In the genomic region with DNA sequence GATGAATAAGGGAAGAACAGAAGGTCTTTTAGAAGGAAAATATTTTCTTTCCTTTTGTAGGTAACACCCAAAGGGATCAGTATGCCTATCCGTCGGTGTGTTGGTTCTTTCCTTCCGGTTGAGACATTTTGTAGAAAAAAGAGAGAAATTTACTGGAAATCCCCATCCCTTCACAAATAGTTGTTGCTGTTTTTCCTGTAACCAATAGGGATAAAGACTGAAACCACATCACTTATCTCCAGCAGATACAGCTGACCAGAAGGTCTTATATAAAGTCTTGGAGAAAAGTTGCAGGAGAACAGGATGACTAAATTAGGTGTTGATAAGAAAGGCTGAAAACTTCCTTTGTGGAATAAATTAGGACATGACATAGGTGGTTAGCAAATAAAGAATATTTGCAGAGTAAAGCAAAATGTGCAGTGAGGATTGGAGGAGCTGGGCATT, we compare ENCODE assay signal across 11 cellular contexts. TPM values are rescaled to one million over a fixed set of nuclear protein-coding genes. Genes with fewer than 3 reads are reported as not detected.
DNase-seq lines count a peak whose midpoint lies in the region; ATAC-seq and TF ChIP-seq lines count a peak whose summit lies in the region.
"Had no signal": no experiment of that assay in that cellular context is flagged by ENCODE, and none has a peak within 500 bp of the region (broad histone marks: within the 10 kb centered on the region; RNA-seq: fewer than 3 reads in every experiment).

No MANE protein-coding gene starts in this region.

- TF ChIP-seq POLR2A in suprapubic skin (IDR thresholded peaks at IDR 0.05) = no peak

- H3K36me3 ChIP-seq in suprapubic skin = no peaks in the 10 kb centered on the region

- H3K27me3 Mint-ChIP-seq in activated CD4-positive, alpha-beta memory T cell treated with anti-CD3 and anti-CD28 coated beads, Interleukin-2, amount 10 ng/mL, durations not matched to agents 7 days and 5 days = no peaks in the 10 kb centered on the region
- H3K27me3 Mint-ChIP-seq in activated CD4-positive, alpha-beta memory T cell treated with anti-CD3 and anti-CD28 coated beads for 36 hours = no peaks in the 10 kb centered on the region
- H3K27me3 Mint-ChIP-seq in T-helper 1 cell treated with Interleukin-12 subunit alpha and Interleukin-12 subunit beta and Interleukin-4 antibody, amounts not matched to agents 30 μg/mL and 1 μg/mL, for 36 hours (ENCODE audit: low read depth) = no peaks in the 10 kb centered on the region
- peaks cover 0 to 3% (median 0%) of the 10 kb centered on the region in 3 donors for H3K27me3 Mint-ChIP-seq in immature natural killer cell (ENCODE audit: low read depth in 3 of 3)

- no peak for TF ChIP-seq EP300 in suprapubic skin (IDR thresholded peaks at IDR 0.05)

- CTCF ChIA-PET in activated CD4-positive, alpha-beta memory T cell treated with anti-CD3 and anti-CD28 coated beads, Interleukin-2, amount 10 ng/mL, durations not matched to agents 7 days and 5 days (lab: Charles Lee) = interaction anchor here (1.6 kb wide), 1 partner anchor 11 kb away, joined by 4 read pairs; no protein-coding TSS in a partner anchor
- CTCF ChIA-PET in activated CD4-positive, alpha-beta memory T cell treated with anti-CD3 and anti-CD28 coated beads for 36 hours (lab: Charles Lee) = no interaction called here

- WGBS in suprapubic skin = 0% methylated on average over 3 of the region's 3 CpGs

- H3K27ac Mint-ChIP-seq in activated CD4-positive, alpha-beta memory T cell treated with anti-CD3 and anti-CD28 coated beads, Interleukin-2, amount 10 ng/mL, durations not matched to agents 7 days and 5 days = peak overlapping the region; percentile 79
- no peak overlapping the region for H3K27ac Mint-ChIP-seq in activated CD4-positive, alpha-beta memory T cell treated with anti-CD3 and anti-CD28 coated beads for 36 hours
- H3K27ac Mint-ChIP-seq in T-helper 1 cell treated with Interleukin-12 subunit alpha and Interleukin-12 subunit beta and Interleukin-4 antibody, amounts not matched to agents 30 μg/mL and 1 μg/mL, for 36 hours = peak overlapping the region; percentile 90
- peak overlapping the region in 5 of 6 donors; percentile 51 to 91 (median 78) for H3K27ac Mint-ChIP-seq in immature natural killer cell
- H3K27ac Mint-ChIP-seq: nephron had no signal

- ATAC-seq in stimulated activated naive CD8-positive, alpha-beta T cell treated with anti-CD3 and anti-CD28 coated beads, Interleukin-15, Interleukin-2, amounts not matched to agents 100 U/mL and 50 U/mL, for 24 hours = peak; percentile 57
- no peak for ATAC-seq in HG02610 (IDR thresholded peaks at IDR 0.05; ENCODE audit: unreplicated experiment)

- no peak overlapping the region for H3K4me3 Mint-ChIP-seq in activated CD4-positive, alpha-beta memory T cell treated with anti-CD3 and anti-CD28 coated beads, Interleukin-2, amount 10 ng/mL, durations not matched to agents 7 days and 5 days
- no peak overlapping the region for H3K4me3 Mint-ChIP-seq in activated CD4-positive, alpha-beta memory T cell treated with anti-CD3 and anti-CD28 coated beads for 36 hours
- peak overlapping the region; percentile 55 for H3K4me3 Mint-ChIP-seq in T-helper 1 cell treated with Interleukin-12 subunit alpha and Interleukin-12 subunit beta and Interleukin-4 antibody, amounts not matched to agents 30 μg/mL and 1 μg/mL, for 36 hours
- peak overlapping the region in 4 of 5 donors; percentile 25 to 79 (median 67) for H3K4me3 Mint-ChIP-seq in immature natural killer cell
- H3K4me3 Mint-ChIP-seq: nephron had no signal

- no peak overlapping the region for H3K4me3 ChIP-seq in suprapubic skin

- intact Hi-C loops in activated CD4-positive, alpha-beta memory T cell treated with anti-CD3 and anti-CD28 coated beads for 36 hours (cut with micrococcal nuclease) = no loop called here

- peaks cover 33% of the 10 kb centered on the region for H3K4me1 Mint-ChIP-seq in activated CD4-positive, alpha-beta memory T cell treated with anti-CD3 and anti-CD28 coated beads, Interleukin-2, amount 10 ng/mL, durations not matched to agents 7 days and 5 days
- peaks cover 18% of the 10 kb centered on the region for H3K4me1 Mint-ChIP-seq in activated CD4-positive, alpha-beta memory T cell treated with anti-CD3 and anti-CD28 coated beads for 36 hours (ENCODE audit: low read depth)
- H3K4me1 Mint-ChIP-seq in T-helper 1 cell treated with Interleukin-12 subunit alpha and Interleukin-12 subunit beta and Interleukin-4 antibody, amounts not matched to agents 30 μg/mL and 1 μg/mL, for 36 hours (ENCODE audit: low read depth) = peaks cover 25% of the 10 kb centered on the region
- H3K4me1 Mint-ChIP-seq in immature natural killer cell = peaks cover 8 to 13% of the 10 kb centered on the region in 2 donors
- H3K4me1 Mint-ChIP-seq: nephron had no signal

- H3K9me3 ChIP-seq in suprapubic skin = no peaks in the 10 kb centered on the region

- POLR2A ChIA-PET in activated CD4-positive, alpha-beta memory T cell treated with anti-CD3 and anti-CD28 coated beads, Interleukin-2, amount 10 ng/mL, durations not matched to agents 7 days and 5 days (lab: Charles Lee) = interaction anchor here (0.9 to 1.4 kb wide), 3 partner anchors 15 to 19 kb away, joined by 3 to 4 read pairs (median 3); a partner anchor contains a TSS
- POLR2A ChIA-PET in activated CD4-positive, alpha-beta memory T cell treated with anti-CD3 and anti-CD28 coated beads for 36 hours (lab: Charles Lee) = interaction anchor here (0.6 kb wide), 1 partner anchor 500 kb away, joined by 6 read pairs; no protein-coding TSS in a partner anchor

- no peak overlapping the region for H3K27ac ChIP-seq in suprapubic skin

- TF ChIP-seq CTCF in suprapubic skin (IDR thresholded peaks at IDR 0.05) = no peak

- DNase-seq in activated CD4-positive, alpha-beta memory T cell treated with anti-CD3 and anti-CD28 coated beads, Interleukin-2, amount 10 ng/mL, durations not matched to agents 7 days and 5 days = no peak
- no peak for DNase-seq in activated CD4-positive, alpha-beta memory T cell treated with anti-CD3 and anti-CD28 coated beads for 36 hours
- no peak for DNase-seq in immature natural killer cell
- no peak for DNase-seq in stimulated activated naive CD8-positive, alpha-beta T cell treated with anti-CD3 and anti-CD28 coated beads, Interleukin-15, Interleukin-2, amounts not matched to agents 100 U/mL and 50 U/mL, for 24 hours
- DNase-seq in DMS79 (lab: John Stamatoyannopoulos, UW) = no peak
- DNase-seq in suprapubic skin (ENCODE audit: low spot score in 2 of 2) = no peak
- DNase-seq: NCI-H1092 treated with DMSO at 0.1 percent for 48 hours, SIG-M5 had no signal

- H3K36me3 Mint-ChIP-seq in activated CD4-positive, alpha-beta memory T cell treated with anti-CD3 and anti-CD28 coated beads, Interleukin-2, amount 10 ng/mL, durations not matched to agents 7 days and 5 days (ENCODE audit: low read depth) = peaks cover 10% of the 10 kb centered on the region
- H3K36me3 Mint-ChIP-seq in activated CD4-positive, alpha-beta memory T cell treated with anti-CD3 and anti-CD28 coated beads for 36 hours = no peaks in the 10 kb centered on the region
- H3K36me3 Mint-ChIP-seq in T-helper 1 cell treated with Interleukin-12 subunit alpha and Interleukin-12 subunit beta and Interleukin-4 antibody, amounts not matched to agents 30 μg/mL and 1 μg/mL, for 36 hours (ENCODE audit: low read depth) = peaks cover 10% of the 10 kb centered on the region
- H3K36me3 Mint-ChIP-seq in immature natural killer cell = peaks cover 0 to 5% (median 0%) of the 10 kb centered on the region in 3 donors

- peaks cover 12% of the 10 kb centered on the region for H3K9me3 Mint-ChIP-seq in activated CD4-positive, alpha-beta memory T cell treated with anti-CD3 and anti-CD28 coated beads, Interleukin-2, amount 10 ng/mL, durations not matched to agents 7 days and 5 days
- H3K9me3 Mint-ChIP-seq in activated CD4-positive, alpha-beta memory T cell treated with anti-CD3 and anti-CD28 coated beads for 36 hours = no peaks in the 10 kb centered on the region
- H3K9me3 Mint-ChIP-seq in T-helper 1 cell treated with Interleukin-12 subunit alpha and Interleukin-12 subunit beta and Interleukin-4 antibody, amounts not matched to agents 30 μg/mL and 1 μg/mL, for 36 hours = peaks cover 9% of the 10 kb centered on the region
- peaks cover 0 to 3% (median 0%) of the 10 kb centered on the region in 6 donors for H3K9me3 Mint-ChIP-seq in immature natural killer cell

- H3K27me3 ChIP-seq in suprapubic skin = no peaks in the 10 kb centered on the region

- H3K4me1 ChIP-seq in suprapubic skin = no peaks in the 10 kb centered on the region

RNA-seq across cellular contexts. Expression of a gene that starts 14.8 kb away (rescaled TPM):
- 100 to 1,000 TPM; 155 TPM for total RNA-seq in activated CD4-positive, alpha-beta memory T cell treated with anti-CD3 and anti-CD28 coated beads, Interleukin-2, amount 10 ng/mL, durations not matched to agents 7 days and 5 days
- 1 to 10 TPM; 7.3 to 8.7 TPM for total RNA-seq in activated CD4-positive, alpha-beta memory T cell treated with anti-CD3 and anti-CD28 coated beads for 36 hours
- 100 to 1,000 TPM in 2 of 3 donors, 10 to 100 TPM in 1; 45.8 to 435 (median 268) TPM for polyA plus RNA-seq in immature natural killer cell
- total RNA-seq in suprapubic skin = 10 to 100 TPM; 28.0 to 39.3 (median 37.0) TPM

RNA-seq across cellular contexts. Expression of a gene that starts 32.8 kb away (rescaled TPM):
- total RNA-seq in activated CD4-positive, alpha-beta memory T cell treated with anti-CD3 and anti-CD28 coated beads, Interleukin-2, amount 10 ng/mL, durations not matched to agents 7 days and 5 days = 10 to 100 TPM; 35.4 to 41.1 TPM
- total RNA-seq in activated CD4-positive, alpha-beta memory T cell treated with anti-CD3 and anti-CD28 coated beads for 36 hours = 1 to 10 TPM in 1 of 2 experiments, under 1 TPM in 1; 0.97 to 1.4 TPM
- polyA plus RNA-seq in immature natural killer cell = 10 to 100 TPM in 2 of 3 donors, 1 to 10 TPM in 1; 1.8 to 53.1 (median 10.3) TPM
- 10 to 100 TPM in 3 of 4 donors, 1 to 10 TPM in 1; 8.6 to 21.3 (median 11.5) TPM for total RNA-seq in suprapubic skin

Comparison
In these comparisons a context has a peak if more than half of its experiments do, and no peak if none do; other contexts are left out.
1. H3K4me3 Mint-ChIP-seq: peak in T-helper 1 cell treated with Interleukin-12 subunit alpha and Interleukin-12 subunit beta and Interleukin-4 antibody, amounts not matched to agents 30 μg/mL and 1 μg/mL, for 36 hours (single experiment) and immature natural killer cell (4 of 5); none in activated CD4-positive, alpha-beta memory T cell treated with anti-CD3 and anti-CD28 coated beads, Interleukin-2, amount 10 ng/mL, durations not matched to agents 7 days and 5 days (single experiment) and activated CD4-positive, alpha-beta memory T cell treated with anti-CD3 and anti-CD28 coated beads for 36 hours (single experiment).